1 cellular context compared by ENCODE assay signal in genomic region chr17:75983501-75984181, GRCh38.
TF ChIP-seq lines count a peak whose summit lies in the region.

No MANE protein-coding gene starts in this region.

TF ChIP-seq in K562, 482 proteins besides CTCF, POLR2A, EP300 and RAD21 (continued from another document and continues in another):
- TF ChIP-seq, protein P1, sequence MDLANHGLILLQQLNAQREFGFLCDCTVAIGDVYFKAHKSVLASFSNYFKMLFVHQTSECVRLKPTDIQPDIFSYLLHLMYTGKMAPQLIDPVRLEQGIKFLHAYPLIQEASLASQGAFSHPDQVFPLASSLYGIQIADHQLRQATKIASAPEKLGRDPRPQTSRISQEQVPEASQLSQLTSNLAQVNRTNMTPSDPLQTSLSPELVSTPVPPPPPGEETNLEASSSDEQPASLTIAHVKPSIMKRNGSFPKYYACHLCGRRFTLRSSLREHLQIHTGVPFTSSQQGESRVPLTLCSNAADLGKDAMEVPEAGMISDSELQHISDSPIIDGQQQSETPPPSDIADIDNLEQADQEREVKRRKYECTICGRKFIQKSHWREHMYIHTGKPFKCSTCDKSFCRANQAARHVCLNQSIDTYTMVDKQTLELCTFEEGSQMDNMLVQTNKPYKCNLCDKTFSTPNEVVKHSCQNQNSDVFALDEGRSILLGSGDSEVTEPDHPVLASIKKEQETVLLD (IDR thresholded peaks at IDR 0.05), result no peak
- TF ChIP-seq ZNF274 (IDR thresholded peaks at IDR 0.05; ENCODE audit: borderline replicate concordance, low read depth, low read length), result no peak
- no peak for TF ChIP-seq ZNF655 (CRISPR knock-in tag; IDR thresholded peaks at IDR 0.05)
- no peak for TF ChIP-seq MLLT1 (IDR thresholded peaks at IDR 0.05)
- no peak for TF ChIP-seq ELF4 (CRISPR knock-in tag; IDR thresholded peaks at IDR 0.05)
- no peak for TF ChIP-seq CHD1 (IDR thresholded peaks at IDR 0.05; ENCODE audit: low read length)
- TF ChIP-seq ZNF212 (CRISPR knock-in tag; IDR thresholded peaks at IDR 0.05), result no peak
- TF ChIP-seq NFE2 (IDR thresholded peaks at IDR 0.05; ENCODE audit: low read depth), result peak; percentile 53; the same call in 1 of the 2 replicates
- TF ChIP-seq, protein P2, sequence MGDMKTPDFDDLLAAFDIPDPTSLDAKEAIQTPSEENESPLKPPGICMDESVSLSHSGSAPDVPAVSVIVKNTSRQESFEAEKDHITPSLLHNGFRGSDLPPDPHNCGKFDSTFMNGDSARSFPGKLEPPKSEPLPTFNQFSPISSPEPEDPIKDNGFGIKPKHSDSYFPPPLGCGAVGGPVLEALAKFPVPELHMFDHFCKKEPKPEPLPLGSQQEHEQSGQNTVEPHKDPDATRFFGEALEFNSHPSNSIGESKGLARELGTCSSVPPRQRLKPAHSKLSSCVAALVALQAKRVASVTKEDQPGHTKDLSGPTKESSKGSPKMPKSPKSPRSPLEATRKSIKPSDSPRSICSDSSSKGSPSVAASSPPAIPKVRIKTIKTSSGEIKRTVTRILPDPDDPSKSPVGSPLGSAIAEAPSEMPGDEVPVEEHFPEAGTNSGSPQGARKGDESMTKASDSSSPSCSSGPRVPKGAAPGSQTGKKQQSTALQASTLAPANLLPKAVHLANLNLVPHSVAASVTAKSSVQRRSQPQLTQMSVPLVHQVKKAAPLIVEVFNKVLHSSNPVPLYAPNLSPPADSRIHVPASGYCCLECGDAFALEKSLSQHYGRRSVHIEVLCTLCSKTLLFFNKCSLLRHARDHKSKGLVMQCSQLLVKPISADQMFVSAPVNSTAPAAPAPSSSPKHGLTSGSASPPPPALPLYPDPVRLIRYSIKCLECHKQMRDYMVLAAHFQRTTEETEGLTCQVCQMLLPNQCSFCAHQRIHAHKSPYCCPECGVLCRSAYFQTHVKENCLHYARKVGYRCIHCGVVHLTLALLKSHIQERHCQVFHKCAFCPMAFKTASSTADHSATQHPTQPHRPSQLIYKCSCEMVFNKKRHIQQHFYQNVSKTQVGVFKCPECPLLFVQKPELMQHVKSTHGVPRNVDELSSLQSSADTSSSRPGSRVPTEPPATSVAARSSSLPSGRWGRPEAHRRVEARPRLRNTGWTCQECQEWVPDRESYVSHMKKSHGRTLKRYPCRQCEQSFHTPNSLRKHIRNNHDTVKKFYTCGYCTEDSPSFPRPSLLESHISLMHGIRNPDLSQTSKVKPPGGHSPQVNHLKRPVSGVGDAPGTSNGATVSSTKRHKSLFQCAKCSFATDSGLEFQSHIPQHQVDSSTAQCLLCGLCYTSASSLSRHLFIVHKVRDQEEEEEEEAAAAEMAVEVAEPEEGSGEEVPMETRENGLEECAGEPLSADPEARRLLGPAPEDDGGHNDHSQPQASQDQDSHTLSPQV (IDR thresholded peaks at IDR 0.05), result peak; percentile 36; the same call in 1 of the 2 replicates
- no peak for TF ChIP-seq NEUROD1 (IDR thresholded peaks at IDR 0.05; ENCODE audit: borderline replicate concordance, low read depth, low read length, partially characterized antibody)
- TF ChIP-seq, protein P3, sequence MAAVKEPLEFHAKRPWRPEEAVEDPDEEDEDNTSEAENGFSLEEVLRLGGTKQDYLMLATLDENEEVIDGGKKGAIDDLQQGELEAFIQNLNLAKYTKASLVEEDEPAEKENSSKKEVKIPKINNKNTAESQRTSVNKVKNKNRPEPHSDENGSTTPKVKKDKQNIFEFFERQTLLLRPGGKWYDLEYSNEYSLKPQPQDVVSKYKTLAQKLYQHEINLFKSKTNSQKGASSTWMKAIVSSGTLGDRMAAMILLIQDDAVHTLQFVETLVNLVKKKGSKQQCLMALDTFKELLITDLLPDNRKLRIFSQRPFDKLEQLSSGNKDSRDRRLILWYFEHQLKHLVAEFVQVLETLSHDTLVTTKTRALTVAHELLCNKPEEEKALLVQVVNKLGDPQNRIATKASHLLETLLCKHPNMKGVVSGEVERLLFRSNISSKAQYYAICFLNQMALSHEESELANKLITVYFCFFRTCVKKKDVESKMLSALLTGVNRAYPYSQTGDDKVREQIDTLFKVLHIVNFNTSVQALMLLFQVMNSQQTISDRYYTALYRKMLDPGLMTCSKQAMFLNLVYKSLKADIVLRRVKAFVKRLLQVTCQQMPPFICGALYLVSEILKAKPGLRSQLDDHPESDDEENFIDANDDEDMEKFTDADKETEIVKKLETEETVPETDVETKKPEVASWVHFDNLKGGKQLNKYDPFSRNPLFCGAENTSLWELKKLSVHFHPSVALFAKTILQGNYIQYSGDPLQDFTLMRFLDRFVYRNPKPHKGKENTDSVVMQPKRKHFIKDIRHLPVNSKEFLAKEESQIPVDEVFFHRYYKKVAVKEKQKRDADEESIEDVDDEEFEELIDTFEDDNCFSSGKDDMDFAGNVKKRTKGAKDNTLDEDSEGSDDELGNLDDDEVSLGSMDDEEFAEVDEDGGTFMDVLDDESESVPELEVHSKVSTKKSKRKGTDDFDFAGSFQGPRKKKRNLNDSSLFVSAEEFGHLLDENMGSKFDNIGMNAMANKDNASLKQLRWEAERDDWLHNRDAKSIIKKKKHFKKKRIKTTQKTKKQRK (IDR thresholded peaks at IDR 0.05; ENCODE audit: borderline replicate concordance, low read depth, low read length), result no peak
- no peak for TF ChIP-seq SP2 (IDR thresholded peaks at IDR 0.05; ENCODE audit: extremely low read depth, low read depth, low read length, poor library complexity, severe bottlenecking)
- TF ChIP-seq YBX1 (IDR thresholded peaks at IDR 0.05), result no peak
- TF ChIP-seq EGR1 (conservative IDR thresholded peaks at IDR 0.05), result peak; percentile 41
- TF ChIP-seq USF1 (CRISPR knock-in tag; IDR thresholded peaks at IDR 0.05), result peak; percentile 57; the same call in 1 of the 2 replicates
- TF ChIP-seq JUN (IDR thresholded peaks at IDR 0.05; ENCODE audit: borderline replicate concordance, low read depth, low read length), result peak; percentile 38; the same call in 1 of the 2 replicates
- TF ChIP-seq JUN (CRISPR knock-in tag; IDR thresholded peaks at IDR 0.05; ENCODE audit: borderline replicate concordance), result no peak
- TF ChIP-seq ATF7 (IDR thresholded peaks at IDR 0.05), result 0 out of 2 replicates have a peak, but pooled peaks have one; percentile 36
- no peak for TF ChIP-seq TSC22D4 (tag; IDR thresholded peaks at IDR 0.05)
- no peak for TF ChIP-seq NR2C2 (CRISPR knock-in tag; IDR thresholded peaks at IDR 0.05)
- peak; percentile 55; the same call in 1 of the 2 replicates for TF ChIP-seq NR2C2 (tag; IDR thresholded peaks at IDR 0.05)
- no peak for TF ChIP-seq BRF2 (IDR thresholded peaks at IDR 0.05; ENCODE audit: borderline replicate concordance, insufficient read depth, insufficient read length)
- no peak for TF ChIP-seq CEBPG (CRISPR knock-in tag; IDR thresholded peaks at IDR 0.05)
- peak in 1 of 2 experiments; percentile 41; a peak in 2 of 4 replicates for TF ChIP-seq CEBPG (tag; conservative IDR thresholded peaks at IDR 0.05 in 1 of 2, IDR thresholded peaks at IDR 0.05 in 1 of 2)
- TF ChIP-seq PKNOX1 (IDR thresholded peaks at IDR 0.05), result peak; percentile 30; the same call in 1 of the 2 replicates
- peak; percentile 8 for TF ChIP-seq FOS (IDR thresholded peaks at IDR 0.05; ENCODE audit: extremely low read depth, insufficient read length)
- no peak for TF ChIP-seq ZSCAN32 (CRISPR knock-in tag; IDR thresholded peaks at IDR 0.05)
- no peak for TF ChIP-seq HMGN3 (IDR thresholded peaks at IDR 0.05; ENCODE audit: borderline replicate concordance, extremely low read depth, insufficient read length, low read depth, low read length)
- no peak for TF ChIP-seq BRF1 (IDR thresholded peaks at IDR 0.05; ENCODE audit: borderline replicate concordance, extremely low read depth, insufficient read length)
- TF ChIP-seq ZNF280A (IDR thresholded peaks at IDR 0.05; ENCODE audit: low read depth, partially characterized antibody), result no peak
- TF ChIP-seq MIER1 (IDR thresholded peaks at IDR 0.05; ENCODE audit: low read depth), result no peak
- no peak for TF ChIP-seq ZNF785 (CRISPR knock-in tag; IDR thresholded peaks at IDR 0.05)
- TF ChIP-seq YY1 (IDR thresholded peaks at IDR 0.05; ENCODE audit: borderline replicate concordance in 1 of 3, control insufficient read depth in 1 of 3, extremely low read depth in 1 of 3, insufficient read depth in 3 of 3, insufficient read length in 1 of 3, insufficient replicate concordance in 2 of 3, low read depth in 1 of 3, low read length in 2 of 3), result no peak
- peak; percentile 67; the same call in 1 of the 2 replicates for TF ChIP-seq TCF7 (IDR thresholded peaks at IDR 0.05; ENCODE audit: borderline replicate concordance)
- TF ChIP-seq MAZ (CRISPR knock-in tag; conservative IDR thresholded peaks at IDR 0.05 in 1 of 2, IDR thresholded peaks at IDR 0.05 in 1 of 2), result peak in 1 of 2 experiments; percentile 36; a peak in 2 of 4 replicates
- TF ChIP-seq ERF (CRISPR knock-in tag; IDR thresholded peaks at IDR 0.05), result no peak
- TF ChIP-seq, protein P4, sequence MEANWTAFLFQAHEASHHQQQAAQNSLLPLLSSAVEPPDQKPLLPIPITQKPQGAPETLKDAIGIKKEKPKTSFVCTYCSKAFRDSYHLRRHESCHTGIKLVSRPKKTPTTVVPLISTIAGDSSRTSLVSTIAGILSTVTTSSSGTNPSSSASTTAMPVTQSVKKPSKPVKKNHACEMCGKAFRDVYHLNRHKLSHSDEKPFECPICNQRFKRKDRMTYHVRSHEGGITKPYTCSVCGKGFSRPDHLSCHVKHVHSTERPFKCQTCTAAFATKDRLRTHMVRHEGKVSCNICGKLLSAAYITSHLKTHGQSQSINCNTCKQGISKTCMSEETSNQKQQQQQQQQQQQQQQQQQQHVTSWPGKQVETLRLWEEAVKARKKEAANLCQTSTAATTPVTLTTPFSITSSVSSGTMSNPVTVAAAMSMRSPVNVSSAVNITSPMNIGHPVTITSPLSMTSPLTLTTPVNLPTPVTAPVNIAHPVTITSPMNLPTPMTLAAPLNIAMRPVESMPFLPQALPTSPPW (CRISPR knock-in tag; IDR thresholded peaks at IDR 0.05), result peak; percentile 85
- TF ChIP-seq NFIC (IDR thresholded peaks at IDR 0.05), result peak; percentile 54
- TF ChIP-seq CTBP1 (IDR thresholded peaks at IDR 0.05; ENCODE audit: borderline replicate concordance), result 0 out of 2 replicates have a peak, but pooled peaks have one; percentile 14
- peak; percentile 85 for TF ChIP-seq JUND (IDR thresholded peaks at IDR 0.05; ENCODE audit: borderline replicate concordance, low read depth, low read length)
- peak; percentile 86; the same call in 2 of the 3 replicates for TF ChIP-seq JUND (tag; IDR thresholded peaks at IDR 0.05; ENCODE audit: borderline replicate concordance, low read depth, low read length)
